ENCODE assay signal across 34 cellular contexts in genomic region chr11:108018708-108019107, GRCh38.
"Had no signal": no experiment of that assay in that cellular context is flagged by ENCODE, and none has a peak within 500 bp of the region (broad histone marks: within the 10 kb centered on the region; RNA-seq: fewer than 3 reads in every experiment).

No MANE protein-coding gene starts in this region.

- DNase-seq: Kasumi-1, MG63, MM.1S, MV-4-11, NCI-H1048, NCI-H1092, NCI-H1092 treated with DMSO at 0.1 percent for 48 hours, NCI-H1105, NCI-H1105 treated with DMSO at 0.1 percent for 48 hours, NCI-H1417, NCI-H1417 treated with DMSO at 0.1 percent for 48 hours, NCI-H1436, NCI-H1436 treated with DMSO at 0.1 percent for 48 hours, NCI-H146, NCI-H1694, NCI-H1694 treated with DMSO at 0.1 percent for 48 hours, NCI-H187, NCI-H187 treated with DMSO at 0.1 percent for 48 hours, NCI-H1930, NCI-H2029, NCI-H2029 treated with DMSO at 0.1 percent for 48 hours, NCI-H2081, NCI-H2081 treated with DMSO at 0.1 percent for 48 hours, NCI-H2107, NCI-H2171, NCI-H2171 treated with DMSO at 0.1 percent for 48 hours, NCI-H2227 treated with DMSO at 0.1 percent for 48 hours, NCI-H226, NCI-H345, NCI-H446, NCI-H446 treated with DMSO at 0.1 percent for 48 hours, NCI-H510A, NCI-H510A treated with DMSO at 0.1 percent for 48 hours, NCI-H524 had no signal

- H3K9me3 ChIP-seq: MG63 had no signal

- H3K4me3 ChIP-seq: MG63 had no signal

- H3K27me3 ChIP-seq: MG63 had no signal
